23 cellular contexts compared by ENCODE assay signal in the genomic region with DNA sequence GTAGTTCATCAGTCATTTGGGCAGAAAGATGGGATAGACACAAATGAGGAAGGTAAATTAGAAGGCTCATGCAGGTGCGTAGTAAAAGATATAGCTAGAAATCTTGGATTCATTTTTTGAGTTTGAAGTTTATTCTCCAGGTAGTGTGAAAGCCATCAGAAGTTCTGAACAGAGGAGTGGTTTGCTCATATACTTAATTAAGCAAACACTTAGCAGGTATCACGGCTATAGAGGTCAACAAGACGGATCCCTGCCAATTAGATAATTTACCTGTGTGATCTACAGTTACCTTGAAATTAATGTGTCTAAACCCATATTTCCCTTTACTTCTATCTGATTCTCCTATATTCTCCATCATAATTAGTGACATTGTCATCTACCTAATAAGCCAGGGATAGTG. TPM values are rescaled to one million over a fixed set of nuclear protein-coding genes. Genes with fewer than 3 reads are reported as not detected.
DNase-seq lines count a peak whose midpoint lies in the region; ATAC-seq and TF ChIP-seq lines count a peak whose summit lies in the region.
"Had no signal": no experiment of that assay in that cellular context is flagged by ENCODE, and none has a peak within 500 bp of the region (broad histone marks: within the 10 kb centered on the region; RNA-seq: fewer than 3 reads in every experiment).

No MANE protein-coding gene starts in this region.

- WGBS in neuronal stem cell (ENCODE audit: extremely low coverage in 2 of 2, insufficient read length in 2 of 2, insufficient replicate concordance in 1 of 2), 2 donors: no CpG with 5 or more reads among the region's 3 CpGs

- no peak overlapping the region for H2BK120ac ChIP-seq in neuronal stem cell (ENCODE audit: low read depth, low read length)

- no TSS peak for BruUV-seq in A673 (replicated peaks; lab: Mats Ljungman, UMichigan)
- BruUV-seq in PC-3 (replicated peaks; lab: Mats Ljungman, UMichigan): TSS peak; percentile 23

- H3K4me3 ChIP-seq in A673 (ENCODE audit: low read depth, low read length, poor library complexity, severe bottlenecking) (no peak overlapping the region), PC-3 (ENCODE audit: low read length) (no peak overlapping the region), neuronal stem cell (ENCODE audit: low read length in 2 of 2) (no peak overlapping the region)
- H3K4me3 ChIP-seq: body of pancreas, prostate gland, testis had no signal

- H4K91ac ChIP-seq in neuronal stem cell (ENCODE audit: low read depth, low read length, poor library complexity): no peak overlapping the region

- H3K79me2 ChIP-seq in PC-3 (ENCODE audit: low read length): peaks cover 62% of the 10 kb centered on the region

- POLR2A ChIA-PET in A673 (lab: Charles Lee; ENCODE audit: low non-redundant PET): no interaction called here
- POLR2A ChIA-PET in PC-3 (lab: Charles Lee; ENCODE audit: unreplicated experiment): no interaction called here

- H3K36me3 ChIP-seq in A673 (ENCODE audit: insufficient read depth, low read length, poor library complexity, severe bottlenecking) (peaks cover 11% of the 10 kb centered on the region), PC-3 (ENCODE audit: low read depth, low read length) (peaks cover 17% of the 10 kb centered on the region), neuronal stem cell (replicated peaks in 1 of 2; ENCODE audit: control insufficient read depth in 2 of 2, insufficient read depth in 2 of 2, low read length in 2 of 2) (peaks cover 2 to 18% of the 10 kb centered on the region in 2 donors)
- H3K36me3 ChIP-seq: prostate gland had no signal

- no peak overlapping the region for H2BK12ac ChIP-seq in neuronal stem cell (ENCODE audit: low read length)

- H3K14ac ChIP-seq in neuronal stem cell (ENCODE audit: low read length): no peak overlapping the region

- no peak overlapping the region for H2BK5ac ChIP-seq in neuronal stem cell (ENCODE audit: low read length)

- CTCF ChIA-PET in A673 (lab: Charles Lee): no interaction called here
- CTCF ChIA-PET in PC-3 (lab: Charles Lee): no interaction called here

- DNase-seq in A673 (ENCODE audit: low spot score) (no peak), PC-3 (no peak), neuronal stem cell (ENCODE audit: low spot score) (no peak), foreskin keratinocyte (no peak), NCI-H1105 treated with DMSO at 0.1 percent for 48 hours (lab: John Stamatoyannopoulos, UW) (no peak), head of caudate nucleus (no peak)
- DNase-seq in effector CD4-positive, alpha-beta T cell: no peak
- DNase-seq: activated T-cell treated with anti-CD3 and anti-CD28 coated beads, Interleukin-2, amount 50 U/mL, for 48 hours; body of pancreas; CD8-positive, alpha-beta T cell; dermis blood vessel endothelial cell; DMS79 treated with DMSO at 0.1 percent for 48 hours; erythroblast; left colon; NCI-H1694 treated with DMSO at 0.1 percent for 48 hours; NCI-H82; stimulated activated CD8-positive, alpha-beta memory T cell treated with anti-CD3 and anti-CD28 coated beads, Interleukin-4, amount 100 ng/mL, for 48 hours; T1000; testis had no signal

- no peak overlapping the region for H2BK15ac ChIP-seq in neuronal stem cell (ENCODE audit: low read length)

- H3K27me3 ChIP-seq in A673 (replicated peaks; ENCODE audit: insufficient read depth, low read depth, low read length, poor library complexity) (no peaks in the 10 kb centered on the region), PC-3 (ENCODE audit: low read length) (no peaks in the 10 kb centered on the region), layer of hippocampus (ENCODE audit: control insufficient read depth, insufficient read depth, low read length) (no peaks in the 10 kb centered on the region), neuronal stem cell (ENCODE audit: control insufficient read depth in 3 of 3, insufficient read depth in 3 of 3, low read depth in 1 of 3, low read length in 3 of 3) (no peaks in the 10 kb centered on the region), foreskin keratinocyte (no peaks in the 10 kb centered on the region)
- H3K27me3 ChIP-seq: body of pancreas, testis had no signal

- peaks cover 12% of the 10 kb centered on the region; the same call in 1 of the 2 replicates for H4K20me1 ChIP-seq in PC-3 (ENCODE audit: low read length)

- TF ChIP-seq CTCF in A673 (conservative IDR thresholded peaks at IDR 0.05; ENCODE audit: low read depth, low read length) (no peak), PC-3 (conservative IDR thresholded peaks at IDR 0.05; ENCODE audit: low read depth, low read length) (no peak), foreskin keratinocyte (conservative IDR thresholded peaks at IDR 0.05) (no peak)

- H4K8ac ChIP-seq in neuronal stem cell (ENCODE audit: low read depth, low read length): no peak overlapping the region

- H2AFZ ChIP-seq in PC-3 (ENCODE audit: low read length) (no peak overlapping the region), neuronal stem cell (ENCODE audit: low read length) (no peak overlapping the region)

- H3K4me2 ChIP-seq in PC-3 (ENCODE audit: low read length) (no peak overlapping the region), neuronal stem cell (ENCODE audit: insufficient read depth, low read length, poor library complexity, severe bottlenecking) (no peak overlapping the region)

- H3K9ac ChIP-seq in PC-3 (ENCODE audit: low read length) (no peak overlapping the region), neuronal stem cell (ENCODE audit: low read depth, low read length, poor library complexity) (no peak overlapping the region)

- intact Hi-C loops in A673 (cut with micrococcal nuclease; ENCODE audit: unreplicated experiment) (no loop called here), PC-3 (cut with micrococcal nuclease) (no loop called here), head of caudate nucleus (cut with DNase I) (no loop called here)

- H3F3A ChIP-seq in PC-3 (ENCODE audit: low read length, unreplicated experiment): no peaks in the 10 kb centered on the region

- H3K4ac ChIP-seq in neuronal stem cell (ENCODE audit: low read length): no peak overlapping the region

- peak overlapping the region; percentile 85 for H3K27ac ChIP-seq in A673 (ENCODE audit: low read depth, low read length, poor library complexity, severe bottlenecking)
- H3K27ac ChIP-seq in PC-3 (ENCODE audit: low read length): no peak overlapping the region
- peak overlapping the region; percentile 94 for H3K27ac ChIP-seq in layer of hippocampus (ENCODE audit: low read depth, low read length)
- peak overlapping the region; percentile 84 for H3K27ac ChIP-seq in neuronal stem cell (replicated peaks; ENCODE audit: low read length)
- H3K27ac ChIP-seq in foreskin keratinocyte: no peak overlapping the region
- H3K27ac ChIP-seq: prostate gland, testis had no signal

- no peak overlapping the region for H3K23ac ChIP-seq in neuronal stem cell (ENCODE audit: low read depth, low read length, poor library complexity)

- no peaks in the 10 kb centered on the region for H3K9me2 ChIP-seq in PC-3 (replicated peaks; ENCODE audit: low read length)

- H2AK5ac ChIP-seq in neuronal stem cell (ENCODE audit: low read depth, low read length): no peak overlapping the region

- no peaks in the 10 kb centered on the region for H3K9me3 ChIP-seq in A673 (ENCODE audit: low read depth, low read length, poor library complexity, severe bottlenecking)
- H3K9me3 ChIP-seq in PC-3 (ENCODE audit: low read length): no peaks in the 10 kb centered on the region
- H3K9me3 ChIP-seq in neuronal stem cell (replicated peaks in 1 of 2; ENCODE audit: control insufficient read depth in 2 of 2, insufficient read depth in 1 of 2, low read depth in 1 of 2, low read length in 2 of 2): peaks cover 0 to 8% of the 10 kb centered on the region in 2 donors
- H3K9me3 ChIP-seq: body of pancreas, prostate gland, testis had no signal

- H3K4me1 ChIP-seq in A673 (ENCODE audit: insufficient read depth, low read length, poor library complexity, severe bottlenecking) (peaks cover 33% of the 10 kb centered on the region), PC-3 (ENCODE audit: insufficient read depth, low read length) (no peaks in the 10 kb centered on the region), neuronal stem cell (ENCODE audit: control insufficient read depth in 2 of 2, insufficient read depth in 1 of 2, low read depth in 1 of 2, low read length in 2 of 2) (peaks cover 8 to 30% of the 10 kb centered on the region in 2 donors), foreskin keratinocyte (peaks cover 12% of the 10 kb centered on the region)
- H3K4me1 ChIP-seq: prostate gland had no signal

- ATAC-seq in PC-3 (no peak), foreskin keratinocyte (no peak)
- ATAC-seq: activated naive CD4-positive, alpha-beta T cell treated with anti-CD3 and anti-CD28 coated beads, Interleukin-2, amount 50 U/mL, for 72 hours; body of pancreas; CD8-positive, alpha-beta T cell; HCT116 had no signal

- no peak overlapping the region for H3K18ac ChIP-seq in neuronal stem cell (ENCODE audit: low read length)

- H3K79me1 ChIP-seq in neuronal stem cell (ENCODE audit: low read depth, low read length): no peaks in the 10 kb centered on the region

RNA-seq across cellular contexts. Expression of a gene that starts 29.7 kb away (rescaled TPM):
- 93.2 and 112 TPM in 2 replicates for total RNA-seq in A673 (2021)
- total RNA-seq in PC-3 (2014; rRNA removed): 28.5 and 31.5 TPM in 2 replicates
- 27.0 TPM for polyA plus RNA-seq in neuronal stem cell (2013, experiment 1 of 2)
- 27.1 TPM for polyA plus RNA-seq in neuronal stem cell (2013, experiment 2 of 2)
- total RNA-seq in foreskin keratinocyte: 24.2 and 32.4 TPM in 2 replicates
- 6.7 and 10.1 TPM in 2 replicates for polyA plus RNA-seq in foreskin keratinocyte

Comparison
In these comparisons a context has a peak if more than half of its experiments do, and no peak if none do; other contexts are left out.
1. H3K27ac ChIP-seq: peak in A673 (single experiment), layer of hippocampus (single experiment) and neuronal stem cell (single experiment); none in PC-3 (single experiment) and foreskin keratinocyte (single experiment).